In the genomic region with DNA sequence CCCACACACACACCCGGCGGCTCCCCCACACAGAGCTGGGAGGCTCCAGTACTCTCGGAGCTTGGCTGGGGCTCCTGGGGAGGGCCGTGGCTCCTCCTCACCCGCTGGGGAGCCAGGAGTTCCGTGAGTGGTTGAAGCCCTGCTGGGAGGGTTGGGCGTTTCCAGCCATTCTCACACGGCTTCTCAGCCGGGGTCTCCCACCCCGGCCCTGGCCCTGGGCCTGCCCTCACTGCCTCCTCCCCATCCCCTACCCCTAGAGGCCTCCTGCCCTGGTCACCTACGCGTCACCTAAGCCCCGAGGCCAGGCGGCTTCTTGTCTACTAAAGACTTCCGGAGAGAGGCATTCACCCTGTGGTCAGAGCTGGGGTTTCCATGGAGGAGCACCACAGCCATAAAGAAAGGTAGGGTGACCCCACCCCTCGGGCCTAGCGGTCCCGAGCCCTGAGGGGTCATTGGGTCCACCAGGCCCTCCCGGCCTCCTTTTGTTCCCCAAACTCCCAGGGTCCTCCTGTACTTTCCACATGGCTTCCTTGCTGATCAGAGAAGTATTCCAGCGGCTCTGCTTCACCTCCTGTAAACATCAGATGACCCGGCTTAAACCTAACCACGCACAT, we compare ENCODE assay signal across 1 cellular context.
A peak's percentile ranks its signal among the peaks of the same experiment; 100 is the strongest.
TF ChIP-seq lines count a peak whose summit lies in the region.

No MANE protein-coding gene starts in this region.

TF ChIP-seq in HepG2, 621 proteins besides CTCF, POLR2A, EP300 and RAD21 (continued from another document and continues in another):
- TF ChIP-seq, protein P1, sequence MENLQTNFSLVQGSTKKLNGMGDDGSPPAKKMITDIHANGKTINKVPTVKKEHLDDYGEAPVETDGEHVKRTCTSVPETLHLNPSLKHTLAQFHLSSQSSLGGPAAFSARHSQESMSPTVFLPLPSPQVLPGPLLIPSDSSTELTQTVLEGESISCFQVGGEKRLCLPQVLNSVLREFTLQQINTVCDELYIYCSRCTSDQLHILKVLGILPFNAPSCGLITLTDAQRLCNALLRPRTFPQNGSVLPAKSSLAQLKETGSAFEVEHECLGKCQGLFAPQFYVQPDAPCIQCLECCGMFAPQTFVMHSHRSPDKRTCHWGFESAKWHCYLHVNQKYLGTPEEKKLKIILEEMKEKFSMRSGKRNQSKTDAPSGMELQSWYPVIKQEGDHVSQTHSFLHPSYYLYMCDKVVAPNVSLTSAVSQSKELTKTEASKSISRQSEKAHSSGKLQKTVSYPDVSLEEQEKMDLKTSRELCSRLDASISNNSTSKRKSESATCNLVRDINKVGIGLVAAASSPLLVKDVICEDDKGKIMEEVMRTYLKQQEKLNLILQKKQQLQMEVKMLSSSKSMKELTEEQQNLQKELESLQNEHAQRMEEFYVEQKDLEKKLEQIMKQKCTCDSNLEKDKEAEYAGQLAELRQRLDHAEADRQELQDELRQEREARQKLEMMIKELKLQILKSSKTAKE (CRISPR knock-in tag; IDR thresholded peaks at IDR 0.05; ENCODE audit: borderline replicate concordance), result no peak
- TF ChIP-seq ZNF44 (CRISPR knock-in tag; IDR thresholded peaks at IDR 0.05) (no peak), ISX (CRISPR knock-in tag; conservative IDR thresholded peaks at IDR 0.05) (no peak), ZEB1 (IDR thresholded peaks at IDR 0.05; ENCODE audit: insufficient replicate concordance, low read depth) (peak; percentile 53), AGO2 (optimal IDR thresholded peaks at IDR 0.05; ENCODE audit: low read depth, low read length) (no peak), ZNF547 (CRISPR knock-in tag; IDR thresholded peaks at IDR 0.05) (no peak), ZNF350 (CRISPR knock-in tag; IDR thresholded peaks at IDR 0.05; ENCODE audit: borderline replicate concordance, low read depth) (no peak), ZNF251 (CRISPR knock-in tag; IDR thresholded peaks at IDR 0.05) (no peak), TRIM24 (CRISPR knock-in tag; IDR thresholded peaks at IDR 0.05) (no peak), ZNF124 (CRISPR knock-in tag; IDR thresholded peaks at IDR 0.05) (no peak), ZKSCAN1 (IDR thresholded peaks at IDR 0.05; ENCODE audit: low read length) (no peak), ZNF674 (CRISPR knock-in tag; IDR thresholded peaks at IDR 0.05; ENCODE audit: low read depth) (no peak), ZNF317 (CRISPR knock-in tag; IDR thresholded peaks at IDR 0.05) (no peak), TSC22D2 (CRISPR knock-in tag; IDR thresholded peaks at IDR 0.05; ENCODE audit: borderline replicate concordance) (no peak), KAT8 (CRISPR knock-in tag; IDR thresholded peaks at IDR 0.05) (no peak), ATF7-NPFF (CRISPR knock-in tag; IDR thresholded peaks at IDR 0.05; ENCODE audit: low read depth) (no peak), ZNF773 (CRISPR knock-in tag; IDR thresholded peaks at IDR 0.05; ENCODE audit: borderline replicate concordance) (no peak), ZNF282 (IDR thresholded peaks at IDR 0.05; ENCODE audit: partially characterized antibody) (no peak), GTF2F1 (IDR thresholded peaks at IDR 0.05; ENCODE audit: low read length) (no peak), RFXAP (CRISPR knock-in tag; IDR thresholded peaks at IDR 0.05; ENCODE audit: borderline replicate concordance) (no peak), ZNF335 (CRISPR knock-in tag; IDR thresholded peaks at IDR 0.05) (no peak), MIER2 (CRISPR knock-in tag; IDR thresholded peaks at IDR 0.05) (no peak), FOXJ3 (CRISPR knock-in tag; IDR thresholded peaks at IDR 0.05; ENCODE audit: borderline replicate concordance) (no peak), FOXO1 (CRISPR knock-in tag; IDR thresholded peaks at IDR 0.05) (no peak; the same call in 1 of the 2 replicates), ELF4 (CRISPR knock-in tag; IDR thresholded peaks at IDR 0.05; ENCODE audit: borderline replicate concordance) (no peak), RCOR2 (CRISPR knock-in tag; IDR thresholded peaks at IDR 0.05) (no peak), YY1 (IDR thresholded peaks at IDR 0.05; ENCODE audit: insufficient read depth, insufficient replicate concordance, low read depth, low read length) (peak; percentile 40), NFRKB (IDR thresholded peaks at IDR 0.05) (no peak)
- TF ChIP-seq, protein P2, sequence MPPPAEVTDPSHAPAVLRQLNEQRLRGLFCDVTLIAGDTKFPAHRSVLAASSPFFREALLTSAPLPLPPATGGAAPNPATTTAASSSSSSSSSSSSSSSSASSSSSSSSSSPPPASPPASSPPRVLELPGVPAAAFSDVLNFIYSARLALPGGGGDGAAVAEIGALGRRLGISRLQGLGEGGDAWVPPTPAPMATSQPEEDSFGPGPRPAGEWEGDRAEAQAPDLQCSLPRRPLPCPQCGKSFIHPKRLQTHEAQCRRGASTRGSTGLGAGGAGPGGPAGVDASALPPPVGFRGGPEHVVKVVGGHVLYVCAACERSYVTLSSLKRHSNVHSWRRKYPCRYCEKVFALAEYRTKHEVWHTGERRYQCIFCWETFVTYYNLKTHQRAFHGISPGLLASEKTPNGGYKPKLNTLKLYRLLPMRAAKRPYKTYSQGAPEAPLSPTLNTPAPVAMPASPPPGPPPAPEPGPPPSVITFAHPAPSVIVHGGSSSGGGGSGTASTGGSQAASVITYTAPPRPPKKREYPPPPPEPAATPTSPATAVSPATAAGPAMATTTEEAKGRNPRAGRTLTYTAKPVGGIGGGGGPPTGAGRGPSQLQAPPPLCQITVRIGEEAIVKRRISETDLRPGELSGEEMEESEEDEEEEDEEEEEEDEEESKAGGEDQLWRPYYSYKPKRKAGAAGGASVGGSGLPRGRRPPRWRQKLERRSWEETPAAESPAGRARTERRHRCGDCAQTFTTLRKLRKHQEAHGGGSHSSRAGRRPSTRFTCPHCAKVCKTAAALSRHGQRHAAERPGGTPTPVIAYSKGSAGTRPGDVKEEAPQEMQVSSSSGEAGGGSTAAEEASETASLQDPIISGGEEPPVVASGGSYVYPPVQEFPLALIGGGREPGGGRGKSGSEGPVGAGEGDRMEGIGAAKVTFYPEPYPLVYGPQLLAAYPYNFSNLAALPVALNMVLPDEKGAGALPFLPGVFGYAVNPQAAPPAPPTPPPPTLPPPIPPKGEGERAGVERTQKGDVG (CRISPR knock-in tag; IDR thresholded peaks at IDR 0.05; ENCODE audit: borderline replicate concordance), result peak; percentile 59; the same call in 1 of the 2 replicates
- TF ChIP-seq, protein P3, sequence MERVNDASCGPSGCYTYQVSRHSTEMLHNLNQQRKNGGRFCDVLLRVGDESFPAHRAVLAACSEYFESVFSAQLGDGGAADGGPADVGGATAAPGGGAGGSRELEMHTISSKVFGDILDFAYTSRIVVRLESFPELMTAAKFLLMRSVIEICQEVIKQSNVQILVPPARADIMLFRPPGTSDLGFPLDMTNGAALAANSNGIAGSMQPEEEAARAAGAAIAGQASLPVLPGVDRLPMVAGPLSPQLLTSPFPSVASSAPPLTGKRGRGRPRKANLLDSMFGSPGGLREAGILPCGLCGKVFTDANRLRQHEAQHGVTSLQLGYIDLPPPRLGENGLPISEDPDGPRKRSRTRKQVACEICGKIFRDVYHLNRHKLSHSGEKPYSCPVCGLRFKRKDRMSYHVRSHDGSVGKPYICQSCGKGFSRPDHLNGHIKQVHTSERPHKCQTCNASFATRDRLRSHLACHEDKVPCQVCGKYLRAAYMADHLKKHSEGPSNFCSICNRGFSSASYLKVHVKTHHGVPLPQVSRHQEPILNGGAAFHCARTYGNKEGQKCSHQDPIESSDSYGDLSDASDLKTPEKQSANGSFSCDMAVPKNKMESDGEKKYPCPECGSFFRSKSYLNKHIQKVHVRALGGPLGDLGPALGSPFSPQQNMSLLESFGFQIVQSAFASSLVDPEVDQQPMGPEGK (CRISPR knock-in tag; IDR thresholded peaks at IDR 0.05), result peak; percentile 94
- TF ChIP-seq, protein P4, sequence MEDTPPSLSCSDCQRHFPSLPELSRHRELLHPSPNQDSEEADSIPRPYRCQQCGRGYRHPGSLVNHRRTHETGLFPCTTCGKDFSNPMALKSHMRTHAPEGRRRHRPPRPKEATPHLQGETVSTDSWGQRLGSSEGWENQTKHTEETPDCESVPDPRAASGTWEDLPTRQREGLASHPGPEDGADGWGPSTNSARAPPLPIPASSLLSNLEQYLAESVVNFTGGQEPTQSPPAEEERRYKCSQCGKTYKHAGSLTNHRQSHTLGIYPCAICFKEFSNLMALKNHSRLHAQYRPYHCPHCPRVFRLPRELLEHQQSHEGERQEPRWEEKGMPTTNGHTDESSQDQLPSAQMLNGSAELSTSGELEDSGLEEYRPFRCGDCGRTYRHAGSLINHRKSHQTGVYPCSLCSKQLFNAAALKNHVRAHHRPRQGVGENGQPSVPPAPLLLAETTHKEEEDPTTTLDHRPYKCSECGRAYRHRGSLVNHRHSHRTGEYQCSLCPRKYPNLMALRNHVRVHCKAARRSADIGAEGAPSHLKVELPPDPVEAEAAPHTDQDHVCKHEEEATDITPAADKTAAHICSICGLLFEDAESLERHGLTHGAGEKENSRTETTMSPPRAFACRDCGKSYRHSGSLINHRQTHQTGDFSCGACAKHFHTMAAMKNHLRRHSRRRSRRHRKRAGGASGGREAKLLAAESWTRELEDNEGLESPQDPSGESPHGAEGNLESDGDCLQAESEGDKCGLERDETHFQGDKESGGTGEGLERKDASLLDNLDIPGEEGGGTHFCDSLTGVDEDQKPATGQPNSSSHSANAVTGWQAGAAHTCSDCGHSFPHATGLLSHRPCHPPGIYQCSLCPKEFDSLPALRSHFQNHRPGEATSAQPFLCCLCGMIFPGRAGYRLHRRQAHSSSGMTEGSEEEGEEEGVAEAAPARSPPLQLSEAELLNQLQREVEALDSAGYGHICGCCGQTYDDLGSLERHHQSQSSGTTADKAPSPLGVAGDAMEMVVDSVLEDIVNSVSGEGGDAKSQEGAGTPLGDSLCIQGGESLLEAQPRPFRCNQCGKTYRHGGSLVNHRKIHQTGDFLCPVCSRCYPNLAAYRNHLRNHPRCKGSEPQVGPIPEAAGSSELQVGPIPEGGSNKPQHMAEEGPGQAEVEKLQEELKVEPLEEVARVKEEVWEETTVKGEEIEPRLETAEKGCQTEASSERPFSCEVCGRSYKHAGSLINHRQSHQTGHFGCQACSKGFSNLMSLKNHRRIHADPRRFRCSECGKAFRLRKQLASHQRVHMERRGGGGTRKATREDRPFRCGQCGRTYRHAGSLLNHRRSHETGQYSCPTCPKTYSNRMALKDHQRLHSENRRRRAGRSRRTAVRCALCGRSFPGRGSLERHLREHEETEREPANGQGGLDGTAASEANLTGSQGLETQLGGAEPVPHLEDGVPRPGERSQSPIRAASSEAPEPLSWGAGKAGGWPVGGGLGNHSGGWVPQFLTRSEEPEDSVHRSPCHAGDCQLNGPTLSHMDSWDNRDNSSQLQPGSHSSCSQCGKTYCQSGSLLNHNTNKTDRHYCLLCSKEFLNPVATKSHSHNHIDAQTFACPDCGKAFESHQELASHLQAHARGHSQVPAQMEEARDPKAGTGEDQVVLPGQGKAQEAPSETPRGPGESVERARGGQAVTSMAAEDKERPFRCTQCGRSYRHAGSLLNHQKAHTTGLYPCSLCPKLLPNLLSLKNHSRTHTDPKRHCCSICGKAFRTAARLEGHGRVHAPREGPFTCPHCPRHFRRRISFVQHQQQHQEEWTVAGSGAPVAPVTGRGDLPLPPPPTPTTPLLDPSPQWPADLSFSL (CRISPR knock-in tag; IDR thresholded peaks at IDR 0.05), result 0 out of 2 replicates have a peak, but pooled peaks have one; percentile 17
- TF ChIP-seq, protein P5, sequence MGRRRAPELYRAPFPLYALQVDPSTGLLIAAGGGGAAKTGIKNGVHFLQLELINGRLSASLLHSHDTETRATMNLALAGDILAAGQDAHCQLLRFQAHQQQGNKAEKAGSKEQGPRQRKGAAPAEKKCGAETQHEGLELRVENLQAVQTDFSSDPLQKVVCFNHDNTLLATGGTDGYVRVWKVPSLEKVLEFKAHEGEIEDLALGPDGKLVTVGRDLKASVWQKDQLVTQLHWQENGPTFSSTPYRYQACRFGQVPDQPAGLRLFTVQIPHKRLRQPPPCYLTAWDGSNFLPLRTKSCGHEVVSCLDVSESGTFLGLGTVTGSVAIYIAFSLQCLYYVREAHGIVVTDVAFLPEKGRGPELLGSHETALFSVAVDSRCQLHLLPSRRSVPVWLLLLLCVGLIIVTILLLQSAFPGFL (CRISPR knock-in tag; IDR thresholded peaks at IDR 0.05), result no peak
- TF ChIP-seq, protein P6, sequence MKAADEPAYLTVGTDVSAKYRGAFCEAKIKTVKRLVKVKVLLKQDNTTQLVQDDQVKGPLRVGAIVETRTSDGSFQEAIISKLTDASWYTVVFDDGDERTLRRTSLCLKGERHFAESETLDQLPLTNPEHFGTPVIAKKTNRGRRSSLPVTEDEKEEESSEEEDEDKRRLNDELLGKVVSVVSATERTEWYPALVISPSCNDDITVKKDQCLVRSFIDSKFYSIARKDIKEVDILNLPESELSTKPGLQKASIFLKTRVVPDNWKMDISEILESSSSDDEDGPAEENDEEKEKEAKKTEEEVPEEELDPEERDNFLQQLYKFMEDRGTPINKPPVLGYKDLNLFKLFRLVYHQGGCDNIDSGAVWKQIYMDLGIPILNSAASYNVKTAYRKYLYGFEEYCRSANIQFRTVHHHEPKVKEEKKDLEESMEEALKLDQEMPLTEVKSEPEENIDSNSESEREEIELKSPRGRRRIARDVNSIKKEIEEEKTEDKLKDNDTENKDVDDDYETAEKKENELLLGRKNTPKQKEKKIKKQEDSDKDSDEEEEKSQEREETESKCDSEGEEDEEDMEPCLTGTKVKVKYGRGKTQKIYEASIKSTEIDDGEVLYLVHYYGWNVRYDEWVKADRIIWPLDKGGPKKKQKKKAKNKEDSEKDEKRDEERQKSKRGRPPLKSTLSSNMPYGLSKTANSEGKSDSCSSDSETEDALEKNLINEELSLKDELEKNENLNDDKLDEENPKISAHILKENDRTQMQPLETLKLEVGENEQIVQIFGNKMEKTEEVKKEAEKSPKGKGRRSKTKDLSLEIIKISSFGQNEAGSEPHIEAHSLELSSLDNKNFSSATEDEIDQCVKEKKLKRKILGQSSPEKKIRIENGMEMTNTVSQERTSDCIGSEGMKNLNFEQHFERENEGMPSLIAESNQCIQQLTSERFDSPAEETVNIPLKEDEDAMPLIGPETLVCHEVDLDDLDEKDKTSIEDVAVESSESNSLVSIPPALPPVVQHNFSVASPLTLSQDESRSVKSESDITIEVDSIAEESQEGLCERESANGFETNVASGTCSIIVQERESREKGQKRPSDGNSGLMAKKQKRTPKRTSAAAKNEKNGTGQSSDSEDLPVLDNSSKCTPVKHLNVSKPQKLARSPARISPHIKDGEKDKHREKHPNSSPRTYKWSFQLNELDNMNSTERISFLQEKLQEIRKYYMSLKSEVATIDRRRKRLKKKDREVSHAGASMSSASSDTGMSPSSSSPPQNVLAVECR (CRISPR knock-in tag; IDR thresholded peaks at IDR 0.05; ENCODE audit: borderline replicate concordance), result peak; percentile 67; the same call in 1 of the 2 replicates
- TF ChIP-seq, protein P7, sequence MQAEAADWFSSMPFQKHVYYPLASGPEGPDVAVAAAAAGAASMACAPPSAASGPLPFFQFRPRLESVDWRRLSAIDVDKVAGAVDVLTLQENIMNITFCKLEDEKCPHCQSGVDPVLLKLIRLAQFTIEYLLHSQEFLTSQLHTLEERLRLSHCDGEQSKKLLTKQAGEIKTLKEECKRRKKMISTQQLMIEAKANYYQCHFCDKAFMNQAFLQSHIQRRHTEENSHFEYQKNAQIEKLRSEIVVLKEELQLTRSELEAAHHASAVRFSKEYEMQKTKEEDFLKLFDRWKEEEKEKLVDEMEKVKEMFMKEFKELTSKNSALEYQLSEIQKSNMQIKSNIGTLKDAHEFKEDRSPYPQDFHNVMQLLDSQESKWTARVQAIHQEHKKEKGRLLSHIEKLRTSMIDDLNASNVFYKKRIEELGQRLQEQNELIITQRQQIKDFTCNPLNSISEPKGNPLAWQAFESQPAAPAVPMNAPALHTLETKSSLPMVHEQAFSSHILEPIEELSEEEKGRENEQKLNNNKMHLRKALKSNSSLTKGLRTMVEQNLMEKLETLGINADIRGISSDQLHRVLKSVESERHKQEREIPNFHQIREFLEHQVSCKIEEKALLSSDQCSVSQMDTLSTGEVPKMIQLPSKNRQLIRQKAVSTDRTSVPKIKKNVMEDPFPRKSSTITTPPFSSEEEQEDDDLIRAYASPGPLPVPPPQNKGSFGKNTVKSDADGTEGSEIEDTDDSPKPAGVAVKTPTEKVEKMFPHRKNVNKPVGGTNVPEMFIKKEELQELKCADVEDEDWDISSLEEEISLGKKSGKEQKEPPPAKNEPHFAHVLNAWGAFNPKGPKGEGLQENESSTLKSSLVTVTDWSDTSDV (CRISPR knock-in tag; IDR thresholded peaks at IDR 0.05), result peak; percentile 89; the same call in 1 of the 2 replicates
